In genomic region chr9:133275105-133276000, GRCh38 we compare ENCODE assay signal across 9 cellular contexts. TPM values are rescaled to one million over a fixed set of nuclear protein-coding genes. Genes with fewer than 3 reads are reported as not detected.
DNase-seq lines count a peak whose midpoint lies in the region; ATAC-seq and TF ChIP-seq lines count a peak whose summit lies in the region.
"Had no signal": no experiment of that assay in that cellular context is flagged by ENCODE, and none has a peak within 500 bp of the region (broad histone marks: within the 10 kb centered on the region; RNA-seq: fewer than 3 reads in every experiment).

Gene ABO (minus strand): TSS chr9:133275201.

- no peaks in the 10 kb centered on the region for H3K36me3 ChIP-seq in lower lobe of right lung
- no peaks in the 10 kb centered on the region for H3K36me3 ChIP-seq in suprapubic skin

- no peaks in the 10 kb centered on the region for H3K4me1 ChIP-seq in lower lobe of right lung
- H3K4me1 ChIP-seq in suprapubic skin = peaks cover 16% of the 10 kb centered on the region

- TF ChIP-seq CTCF in lower lobe of right lung (IDR thresholded peaks at IDR 0.05) (peak; percentile 30), suprapubic skin (IDR thresholded peaks at IDR 0.05) (peak in 1 of 2 donors; percentile 25)

- H3K4me3 ChIP-seq in lower lobe of right lung = peak within 1 kb of the TSS; percentile 60
- peak within 1 kb of the TSS; percentile 54 for H3K4me3 ChIP-seq in suprapubic skin

- peak; percentile 88 to 93 for ATAC-seq in lower lobe of right lung
- ATAC-seq in GM21390 (IDR thresholded peaks at IDR 0.05; ENCODE audit: unreplicated experiment) = no peak

- DNase-seq in NCI-H1930 (lab: John Stamatoyannopoulos, UW) (peak; percentile 36 to 50), dermis blood vessel endothelial cell (peak; percentile 7), lower lobe of right lung (no peak), suprapubic skin (ENCODE audit: low spot score in 2 of 2) (peak in 1 of 2 donors; percentile 70), COR-L47 (lab: John Stamatoyannopoulos, UW) (no peak)
- DNase-seq in stimulated activated CD4-positive, alpha-beta T cell treated with anti-CD3 and anti-CD28 coated beads, Interleukin-4, amount 100 ng/mL, for 24 hours = no peak
- DNase-seq: NCI-H2029 treated with DMSO at 0.1 percent for 48 hours had no signal

- intact Hi-C loops in lower lobe of right lung (cut with DNase I) = no loop called here

- H3K27me3 ChIP-seq in lower lobe of right lung (ENCODE audit: low read depth) = peaks cover 35% of the 10 kb centered on the region
- H3K27me3 ChIP-seq in suprapubic skin = peaks cover 57% of the 10 kb centered on the region

- WGBS in suprapubic skin = 0% methylated on average over 11 of the region's 110 CpGs

- TF ChIP-seq EP300 in suprapubic skin (IDR thresholded peaks at IDR 0.05) = no peak

- H3K27ac ChIP-seq in lower lobe of right lung (peak within 1 kb of the TSS; percentile 79), suprapubic skin (peak within 1 kb of the TSS; percentile 53)
- H3K27ac ChIP-seq: VCaP had no signal

- H3K9me3 ChIP-seq in lower lobe of right lung (no peaks in the 10 kb centered on the region), suprapubic skin (no peaks in the 10 kb centered on the region)

- TF ChIP-seq POLR2A in suprapubic skin (IDR thresholded peaks at IDR 0.05) = no peak

RNA-seq across cellular contexts. Expression of gene ABO, which starts in this region (rescaled TPM):
- under 0.01 and 0.51 TPM in 2 replicates for total RNA-seq in dermis blood vessel endothelial cell
- total RNA-seq in lower lobe of right lung = 25.0 TPM
- 10 to 100 TPM in 2 of 4 donors, 1 to 10 TPM in 2; 2.6 to 17.9 (median 7.9) TPM for total RNA-seq in suprapubic skin

Comparison
In these comparisons a context has a peak if more than half of its experiments do, and no peak if none do; other contexts are left out.
1. Peak in DNase-seq in dermis blood vessel endothelial cell; RNA of the gene not detected or under 1 TPM.
2. DNase-seq: peak in NCI-H1930 (2 of 2); none in lower lobe of right lung (single experiment), COR-L47 (single experiment) and stimulated activated CD4-positive, alpha-beta T cell treated with anti-CD3 and anti-CD28 coated beads, Interleukin-4, amount 100 ng/mL, for 24 hours (single experiment).